8 cellular contexts compared by ENCODE assay signal in genomic region chr2:156399950-156400703, GRCh38. TPM values are rescaled to one million over a fixed set of nuclear protein-coding genes. Genes with fewer than 3 reads are reported as not detected.
A peak's percentile ranks its signal among the peaks of the same experiment; 100 is the strongest.
DNase-seq lines count a peak whose midpoint lies in the region; ATAC-seq and FAIRE-seq lines count a peak whose summit lies in the region.

No MANE protein-coding gene starts in this region.

- H3K4me3 ChIP-seq in neuron (ENCODE audit: low read length): peak overlapping the region; percentile 64

- peak overlapping the region; percentile 99 to 100 for H3K27ac Mint-ChIP-seq in activated naive CD4-positive, alpha-beta T cell treated with anti-CD3 and anti-CD28 coated beads, Interleukin-2, amount 50 U/mL, for 72 hours

- H3K27me3 ChIP-seq in neuron (ENCODE audit: insufficient read depth, low read length): no peaks in the 10 kb centered on the region

- H2AFZ ChIP-seq in neuron (ENCODE audit: low read depth, low read length): peak overlapping the region; percentile 91

- H3K36me3 ChIP-seq in neuron (ENCODE audit: insufficient read depth, low read length): no peaks in the 10 kb centered on the region

- peak; percentile 77 for FAIRE-seq in GM19239 (lab: Jason Lieb, UNC)

- no peaks in the 10 kb centered on the region for H3K9me3 ChIP-seq in neuron (ENCODE audit: low read length)

- peak; percentile 37 for ATAC-seq in HG03280 (IDR thresholded peaks at IDR 0.05; ENCODE audit: unreplicated experiment)
- peak; percentile 43 to 75 for ATAC-seq in activated naive CD4-positive, alpha-beta T cell treated with anti-CD3 and anti-CD28 coated beads, Interleukin-2, amount 50 U/mL, for 72 hours

- peaks cover 0 to 4% of the 10 kb centered on the region in 2 donors for H3K9me3 Mint-ChIP-seq in activated naive CD4-positive, alpha-beta T cell treated with anti-CD3 and anti-CD28 coated beads, Interleukin-2, amount 50 U/mL, for 72 hours

- peaks cover 8% of the 10 kb centered on the region for H3K4me1 ChIP-seq in neuron (ENCODE audit: insufficient read depth, low read length)

- H3K36me3 Mint-ChIP-seq in activated naive CD4-positive, alpha-beta T cell treated with anti-CD3 and anti-CD28 coated beads, Interleukin-2, amount 50 U/mL, for 72 hours: peaks cover 5% of the 10 kb centered on the region in 2 donors

- peak; percentile 88 for DNase-seq in DMS 273 (lab: John Stamatoyannopoulos, UW; ENCODE audit: unreplicated experiment)
- peak; percentile 28 for DNase-seq in GM19239 (ENCODE audit: insufficient read length, low spot score)
- peak; percentile 86 for DNase-seq in NCI-H526 treated with DMSO at 0.1 percent for 48 hours (lab: John Stamatoyannopoulos, UW)
- peak in 1 of 2 donors; percentile 73 for DNase-seq in activated naive CD4-positive, alpha-beta T cell treated with anti-CD3 and anti-CD28 coated beads, Interleukin-2, amount 50 U/mL, for 72 hours (ENCODE audit: low spot score in 2 of 2)
- DNase-seq in glomerular endothelial cell (ENCODE audit: extremely low read depth, low read depth, low spot score): peak; percentile 1
- DNase-seq in DMS114 treated with DMSO at 0.1 percent for 48 hours (lab: John Stamatoyannopoulos, UW; ENCODE audit: unreplicated experiment): no peak

RNA-seq across cellular contexts. Expression of gene GPD2, which starts 36.1 kb away (rescaled TPM):
- total RNA-seq in activated naive CD4-positive, alpha-beta T cell treated with anti-CD3 and anti-CD28 coated beads, Interleukin-2, amount 50 U/mL, for 72 hours: 10 to 100 TPM; 21.9 to 28.0 TPM
- 16.5 and 19.7 TPM in 2 replicates for total RNA-seq in glomerular endothelial cell
